ENCODE assay signal across 20 cellular contexts in the genomic region with DNA sequence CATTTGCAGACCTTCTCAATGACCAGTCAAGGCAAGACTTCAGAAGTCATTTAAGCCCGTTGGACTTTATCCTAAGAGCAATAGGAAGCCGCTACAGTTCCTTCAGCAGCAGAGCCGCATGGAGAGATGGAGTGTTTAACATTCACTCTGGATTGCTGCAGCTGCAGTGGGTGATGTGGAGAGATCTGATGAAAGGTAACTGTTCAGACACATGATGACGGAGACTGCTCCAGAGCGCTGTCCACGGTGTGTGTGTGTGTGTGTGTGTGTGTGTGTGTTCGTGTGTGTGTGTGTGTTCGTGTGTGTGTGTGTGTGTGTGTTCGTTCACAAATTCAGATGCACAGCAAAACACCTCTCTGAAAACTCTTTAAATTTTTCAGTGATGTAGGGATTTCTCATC.
"Had no signal": no experiment of that assay in that cellular context is flagged by ENCODE, and none has a peak within 500 bp of the region (broad histone marks: within the 10 kb centered on the region; RNA-seq: fewer than 3 reads in every experiment).

No MANE protein-coding gene starts in this region.

- H3K27me3 Mint-ChIP-seq: stimulated activated naive B cell treated with anti-CD40 and anti-IgM and Interleukin-4, amounts not matched to agents 10 μg/mL and 1 μg/mL and 100 μg/mL, for 72 hours had no signal

- H3K27me3 ChIP-seq: pancreas, spleen had no signal

- H3K4me1 ChIP-seq: heart left ventricle, pancreas, prostate gland, spleen had no signal

- H3K36me3 Mint-ChIP-seq: naive B cell; stimulated activated naive B cell treated with anti-CD40 and anti-IgM and Interleukin-4, amounts not matched to agents 10 μg/mL and 1 μg/mL and 100 μg/mL, for 72 hours had no signal

- H3K27ac ChIP-seq: heart left ventricle, pancreas, prostate gland, spleen had no signal

- H3K36me3 ChIP-seq: heart left ventricle, pancreas, prostate gland, spleen had no signal

- ATAC-seq: esophagus mucosa; heart left ventricle; left colon; pancreas; sciatic nerve; stimulated activated naive B cell treated with anti-CD40 and anti-IgM and Interleukin-4, amounts not matched to agents 10 μg/mL and 1 μg/mL and 100 μg/mL, for 72 hours had no signal

- H3K4me3 Mint-ChIP-seq: nephron; stimulated activated naive B cell treated with anti-CD40 and anti-IgM and Interleukin-4, amounts not matched to agents 10 μg/mL and 1 μg/mL and 100 μg/mL, for 72 hours had no signal

- DNase-seq: effector memory CD4-positive, alpha-beta T cell; heart left ventricle; hippocampal formation; left colon; mesendoderm; naive B cell; occipital lobe; pancreas; spleen; stimulated activated CD4-positive, alpha-beta T cell treated with anti-CD3 and anti-CD28 coated beads, Interleukin-15, amount 100 ng/mL, for 24 hours; stimulated activated CD4-positive, alpha-beta T cell treated with anti-CD3 and anti-CD28 coated beads, Interleukin-1b, Interleukin-23, amount 100 ng/mL, for 48 hours; stimulated activated CD4-positive, alpha-beta T cell treated with anti-CD3 and anti-CD28 coated beads, Interleukin-4, amount 100 ng/mL, for 24 hours; stimulated activated naive B cell treated with anti-CD40 and anti-IgM and Interleukin-4, amounts not matched to agents 10 μg/mL and 1 μg/mL and 100 μg/mL, for 72 hours; trophoblast cell had no signal

- H3K27ac Mint-ChIP-seq: naive B cell; nephron; stimulated activated naive B cell treated with anti-CD40 and anti-IgM and Interleukin-4, amounts not matched to agents 10 μg/mL and 1 μg/mL and 100 μg/mL, for 72 hours had no signal

- H3K4me3 ChIP-seq: heart left ventricle, pancreas, prostate gland, spleen had no signal

- H3K4me1 Mint-ChIP-seq: naive B cell; nephron; stimulated activated naive B cell treated with anti-CD40 and anti-IgM and Interleukin-4, amounts not matched to agents 10 μg/mL and 1 μg/mL and 100 μg/mL, for 72 hours had no signal

- FAIRE-seq: endometrium, frontal cortex, pancreas had no signal

- H3K9me3 ChIP-seq: pancreas, prostate gland had no signal
